1 cellular context compared by ENCODE assay signal in the genomic region with DNA sequence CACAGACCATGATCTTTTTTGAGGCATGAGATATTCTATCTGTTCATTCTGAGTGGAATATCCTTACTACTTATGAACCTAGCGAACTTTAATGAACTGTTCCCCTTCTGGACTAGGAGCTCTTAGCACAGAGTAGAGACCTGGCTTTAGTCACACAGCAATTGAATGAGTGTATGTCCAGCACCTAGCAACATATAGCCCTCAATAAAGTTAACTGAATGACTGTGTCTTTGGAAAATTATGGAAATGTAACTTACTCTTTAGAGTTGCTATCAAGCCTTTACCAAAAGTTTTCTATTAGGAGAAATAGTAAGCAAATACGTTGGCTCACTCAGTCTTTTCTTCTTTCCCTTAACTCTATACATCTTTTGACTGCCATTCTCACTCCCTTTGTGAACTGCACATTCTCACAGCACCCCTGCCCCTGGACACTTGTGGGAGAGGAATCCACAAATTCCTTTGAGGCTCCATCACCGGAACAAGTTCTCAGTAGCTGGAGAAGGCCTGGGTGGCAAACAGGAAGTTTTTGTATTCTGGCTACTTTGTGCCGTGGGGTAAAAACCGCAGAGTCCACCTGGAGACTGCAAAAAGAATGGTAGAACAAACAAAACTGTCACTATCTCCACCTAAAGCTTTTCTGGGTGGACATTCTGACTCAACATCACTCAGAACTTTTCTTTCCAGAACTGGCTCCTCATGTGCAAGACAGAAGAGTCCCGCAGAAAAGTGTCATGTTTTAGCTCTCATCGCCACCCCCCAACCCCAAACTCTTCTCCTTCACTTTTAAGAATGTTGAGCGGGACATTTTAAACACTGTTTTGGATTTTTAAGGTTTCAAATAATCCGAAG.
TF ChIP-seq lines count a peak whose summit lies in the region.

No MANE protein-coding gene starts in this region.

TF ChIP-seq in HepG2, 621 proteins besides CTCF, POLR2A, EP300 and RAD21 (continued from another document):
- TF ChIP-seq RARG (CRISPR knock-in tag; IDR thresholded peaks at IDR 0.05; ENCODE audit: low read depth) (0 out of 2 replicates have a peak, but pooled peaks have one; percentile 17), ZMYM2 (CRISPR knock-in tag; IDR thresholded peaks at IDR 0.05) (no peak), ZNF230 (CRISPR knock-in tag; IDR thresholded peaks at IDR 0.05) (no peak), GTF2F1 (IDR thresholded peaks at IDR 0.05; ENCODE audit: low read length) (no peak), ZNF552 (CRISPR knock-in tag; IDR thresholded peaks at IDR 0.05; ENCODE audit: borderline replicate concordance) (no peak), ZNF891 (CRISPR knock-in tag; IDR thresholded peaks at IDR 0.05) (no peak), ZNF841 (CRISPR knock-in tag; IDR thresholded peaks at IDR 0.05; ENCODE audit: borderline replicate concordance) (no peak), NFAT5 (CRISPR knock-in tag; IDR thresholded peaks at IDR 0.05) (no peak), ZBTB14 (CRISPR knock-in tag; IDR thresholded peaks at IDR 0.05) (no peak), TEAD3 (CRISPR knock-in tag; optimal IDR thresholded peaks at IDR 0.05; ENCODE audit: borderline replicate concordance) (peak; percentile 73), HNRNPUL1 (IDR thresholded peaks at IDR 0.05; ENCODE audit: low read depth, low read length) (no peak), ZNF773 (CRISPR knock-in tag; IDR thresholded peaks at IDR 0.05; ENCODE audit: borderline replicate concordance) (no peak), ZNF691 (CRISPR knock-in tag; IDR thresholded peaks at IDR 0.05; ENCODE audit: borderline replicate concordance, low read depth) (no peak), ZNF484 (CRISPR knock-in tag; IDR thresholded peaks at IDR 0.05; ENCODE audit: borderline replicate concordance, low read depth) (no peak)
- TF ChIP-seq, protein P1, sequence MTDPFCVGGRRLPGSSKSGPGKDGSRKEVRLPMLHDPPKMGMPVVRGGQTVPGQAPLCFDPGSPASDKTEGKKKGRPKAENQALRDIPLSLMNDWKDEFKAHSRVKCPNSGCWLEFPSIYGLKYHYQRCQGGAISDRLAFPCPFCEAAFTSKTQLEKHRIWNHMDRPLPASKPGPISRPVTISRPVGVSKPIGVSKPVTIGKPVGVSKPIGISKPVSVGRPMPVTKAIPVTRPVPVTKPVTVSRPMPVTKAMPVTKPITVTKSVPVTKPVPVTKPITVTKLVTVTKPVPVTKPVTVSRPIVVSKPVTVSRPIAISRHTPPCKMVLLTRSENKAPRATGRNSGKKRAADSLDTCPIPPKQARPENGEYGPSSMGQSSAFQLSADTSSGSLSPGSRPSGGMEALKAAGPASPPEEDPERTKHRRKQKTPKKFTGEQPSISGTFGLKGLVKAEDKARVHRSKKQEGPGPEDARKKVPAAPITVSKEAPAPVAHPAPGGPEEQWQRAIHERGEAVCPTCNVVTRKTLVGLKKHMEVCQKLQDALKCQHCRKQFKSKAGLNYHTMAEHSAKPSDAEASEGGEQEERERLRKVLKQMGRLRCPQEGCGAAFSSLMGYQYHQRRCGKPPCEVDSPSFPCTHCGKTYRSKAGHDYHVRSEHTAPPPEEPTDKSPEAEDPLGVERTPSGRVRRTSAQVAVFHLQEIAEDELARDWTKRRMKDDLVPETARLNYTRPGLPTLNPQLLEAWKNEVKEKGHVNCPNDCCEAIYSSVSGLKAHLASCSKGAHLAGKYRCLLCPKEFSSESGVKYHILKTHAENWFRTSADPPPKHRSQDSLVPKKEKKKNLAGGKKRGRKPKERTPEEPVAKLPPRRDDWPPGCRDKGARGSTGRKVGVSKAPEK (CRISPR knock-in tag; IDR thresholded peaks at IDR 0.05; ENCODE audit: borderline replicate concordance), result no peak
- TF ChIP-seq, protein P2, sequence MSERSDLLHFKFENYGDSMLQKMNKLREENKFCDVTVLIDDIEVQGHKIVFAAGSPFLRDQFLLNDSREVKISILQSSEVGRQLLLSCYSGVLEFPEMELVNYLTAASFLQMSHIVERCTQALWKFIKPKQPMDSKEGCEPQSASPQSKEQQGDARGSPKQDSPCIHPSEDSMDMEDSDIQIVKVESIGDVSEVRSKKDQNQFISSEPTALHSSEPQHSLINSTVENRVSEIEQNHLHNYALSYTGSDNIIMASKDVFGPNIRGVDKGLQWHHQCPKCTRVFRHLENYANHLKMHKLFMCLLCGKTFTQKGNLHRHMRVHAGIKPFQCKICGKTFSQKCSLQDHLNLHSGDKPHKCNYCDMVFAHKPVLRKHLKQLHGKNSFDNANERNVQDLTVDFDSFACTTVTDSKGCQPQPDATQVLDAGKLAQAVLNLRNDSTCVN (CRISPR knock-in tag; IDR thresholded peaks at IDR 0.05; ENCODE audit: borderline replicate concordance), result peak; percentile 88; the same call in 1 of the 2 replicates
- TF ChIP-seq, protein P3, sequence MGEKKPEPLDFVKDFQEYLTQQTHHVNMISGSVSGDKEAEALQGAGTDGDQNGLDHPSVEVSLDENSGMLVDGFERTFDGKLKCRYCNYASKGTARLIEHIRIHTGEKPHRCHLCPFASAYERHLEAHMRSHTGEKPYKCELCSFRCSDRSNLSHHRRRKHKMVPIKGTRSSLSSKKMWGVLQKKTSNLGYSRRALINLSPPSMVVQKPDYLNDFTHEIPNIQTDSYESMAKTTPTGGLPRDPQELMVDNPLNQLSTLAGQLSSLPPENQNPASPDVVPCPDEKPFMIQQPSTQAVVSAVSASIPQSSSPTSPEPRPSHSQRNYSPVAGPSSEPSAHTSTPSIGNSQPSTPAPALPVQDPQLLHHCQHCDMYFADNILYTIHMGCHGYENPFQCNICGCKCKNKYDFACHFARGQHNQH (CRISPR knock-in tag; IDR thresholded peaks at IDR 0.05), result no peak
- TF ChIP-seq, protein P4, sequence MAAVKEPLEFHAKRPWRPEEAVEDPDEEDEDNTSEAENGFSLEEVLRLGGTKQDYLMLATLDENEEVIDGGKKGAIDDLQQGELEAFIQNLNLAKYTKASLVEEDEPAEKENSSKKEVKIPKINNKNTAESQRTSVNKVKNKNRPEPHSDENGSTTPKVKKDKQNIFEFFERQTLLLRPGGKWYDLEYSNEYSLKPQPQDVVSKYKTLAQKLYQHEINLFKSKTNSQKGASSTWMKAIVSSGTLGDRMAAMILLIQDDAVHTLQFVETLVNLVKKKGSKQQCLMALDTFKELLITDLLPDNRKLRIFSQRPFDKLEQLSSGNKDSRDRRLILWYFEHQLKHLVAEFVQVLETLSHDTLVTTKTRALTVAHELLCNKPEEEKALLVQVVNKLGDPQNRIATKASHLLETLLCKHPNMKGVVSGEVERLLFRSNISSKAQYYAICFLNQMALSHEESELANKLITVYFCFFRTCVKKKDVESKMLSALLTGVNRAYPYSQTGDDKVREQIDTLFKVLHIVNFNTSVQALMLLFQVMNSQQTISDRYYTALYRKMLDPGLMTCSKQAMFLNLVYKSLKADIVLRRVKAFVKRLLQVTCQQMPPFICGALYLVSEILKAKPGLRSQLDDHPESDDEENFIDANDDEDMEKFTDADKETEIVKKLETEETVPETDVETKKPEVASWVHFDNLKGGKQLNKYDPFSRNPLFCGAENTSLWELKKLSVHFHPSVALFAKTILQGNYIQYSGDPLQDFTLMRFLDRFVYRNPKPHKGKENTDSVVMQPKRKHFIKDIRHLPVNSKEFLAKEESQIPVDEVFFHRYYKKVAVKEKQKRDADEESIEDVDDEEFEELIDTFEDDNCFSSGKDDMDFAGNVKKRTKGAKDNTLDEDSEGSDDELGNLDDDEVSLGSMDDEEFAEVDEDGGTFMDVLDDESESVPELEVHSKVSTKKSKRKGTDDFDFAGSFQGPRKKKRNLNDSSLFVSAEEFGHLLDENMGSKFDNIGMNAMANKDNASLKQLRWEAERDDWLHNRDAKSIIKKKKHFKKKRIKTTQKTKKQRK (IDR thresholded peaks at IDR 0.05; ENCODE audit: low read length), result no peak
